1 cellular context compared by ENCODE assay signal in the genomic region with DNA sequence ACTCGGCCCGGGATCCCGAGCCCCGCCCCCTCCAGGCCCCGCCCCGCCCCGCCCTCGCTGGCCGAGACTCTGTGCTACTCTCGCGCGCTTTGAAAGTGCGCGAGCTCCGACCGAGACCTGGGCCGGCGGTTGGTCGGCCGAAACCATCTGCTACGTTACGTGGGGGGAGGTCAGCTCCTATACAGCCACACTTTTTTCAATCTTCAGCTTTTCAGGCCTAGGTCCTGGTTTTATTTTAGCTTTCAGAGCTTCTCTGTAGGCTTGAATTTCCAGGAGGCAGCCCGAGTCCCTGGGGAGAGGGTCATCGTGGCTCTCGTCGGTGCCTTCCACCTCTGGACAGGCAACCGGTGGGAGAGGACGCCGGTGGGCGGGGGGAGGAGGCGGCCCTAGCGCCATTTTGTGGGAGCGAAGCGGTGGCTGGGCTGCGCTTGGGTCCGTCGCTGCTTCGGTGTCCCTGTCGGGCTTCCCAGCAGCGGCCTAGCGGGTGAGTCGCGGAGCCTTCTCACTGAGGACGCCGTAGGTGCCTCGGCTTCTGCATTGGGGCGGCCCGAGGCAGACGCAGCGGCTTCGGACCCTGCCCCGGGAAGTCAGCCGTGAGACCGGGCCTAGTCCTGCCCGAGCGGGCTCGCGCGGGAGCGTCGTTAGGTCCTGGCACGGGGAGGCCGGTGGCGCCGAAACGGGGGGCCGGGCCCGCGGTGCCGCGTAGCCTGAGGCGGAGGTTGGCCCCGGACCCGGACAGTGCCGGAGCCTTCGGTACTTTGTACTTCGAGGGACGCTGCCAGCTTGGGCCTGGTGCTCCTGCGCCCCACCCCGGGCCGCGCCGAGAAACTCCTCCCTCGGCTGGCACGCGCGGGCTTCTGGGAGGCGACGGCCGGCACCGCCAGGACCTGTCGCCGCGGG.
TF ChIP-seq lines count a peak whose summit lies in the region.

Gene TARDBP (plus strand): TSS at position 395 of the 900 bp plus-strand sequence. CDS start 1,074 bp downstream, outside the sequence.

TF ChIP-seq in HEK293, 187 proteins besides CTCF, POLR2A, EP300 and RAD21 (continued from another document and continues in another):
- TF ChIP-seq, protein P1, sequence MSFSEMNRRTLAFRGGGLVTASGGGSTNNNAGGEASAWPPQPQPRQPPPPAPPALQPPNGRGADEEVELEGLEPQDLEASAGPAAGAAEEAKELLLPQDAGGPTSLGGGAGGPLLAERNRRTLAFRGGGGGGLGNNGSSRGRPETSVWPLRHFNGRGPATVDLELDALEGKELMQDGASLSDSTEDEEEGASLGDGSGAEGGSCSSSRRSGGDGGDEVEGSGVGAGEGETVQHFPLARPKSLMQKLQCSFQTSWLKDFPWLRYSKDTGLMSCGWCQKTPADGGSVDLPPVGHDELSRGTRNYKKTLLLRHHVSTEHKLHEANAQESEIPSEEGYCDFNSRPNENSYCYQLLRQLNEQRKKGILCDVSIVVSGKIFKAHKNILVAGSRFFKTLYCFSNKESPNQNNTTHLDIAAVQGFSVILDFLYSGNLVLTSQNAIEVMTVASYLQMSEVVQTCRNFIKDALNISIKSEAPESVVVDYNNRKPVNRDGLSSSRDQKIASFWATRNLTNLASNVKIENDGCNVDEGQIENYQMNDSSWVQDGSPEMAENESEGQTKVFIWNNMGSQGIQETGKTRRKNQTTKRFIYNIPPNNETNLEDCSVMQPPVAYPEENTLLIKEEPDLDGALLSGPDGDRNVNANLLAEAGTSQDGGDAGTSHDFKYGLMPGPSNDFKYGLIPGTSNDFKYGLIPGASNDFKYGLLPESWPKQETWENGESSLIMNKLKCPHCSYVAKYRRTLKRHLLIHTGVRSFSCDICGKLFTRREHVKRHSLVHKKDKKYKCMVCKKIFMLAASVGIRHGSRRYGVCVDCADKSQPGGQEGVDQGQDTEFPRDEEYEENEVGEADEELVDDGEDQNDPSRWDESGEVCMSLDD (tag by site-specific recombination; IDR thresholded peaks at IDR 0.05): peak; percentile 54; the same call in 1 of the 2 replicates
- TF ChIP-seq SCRT2 (tag by site-specific recombination; IDR thresholded peaks at IDR 0.05): peak; percentile 73; the same call in 1 of the 2 replicates
- TF ChIP-seq KLF10 (tag by site-specific recombination; IDR thresholded peaks at IDR 0.05): peak; percentile 78; the same call in 1 of the 2 replicates
- TF ChIP-seq, protein P2, sequence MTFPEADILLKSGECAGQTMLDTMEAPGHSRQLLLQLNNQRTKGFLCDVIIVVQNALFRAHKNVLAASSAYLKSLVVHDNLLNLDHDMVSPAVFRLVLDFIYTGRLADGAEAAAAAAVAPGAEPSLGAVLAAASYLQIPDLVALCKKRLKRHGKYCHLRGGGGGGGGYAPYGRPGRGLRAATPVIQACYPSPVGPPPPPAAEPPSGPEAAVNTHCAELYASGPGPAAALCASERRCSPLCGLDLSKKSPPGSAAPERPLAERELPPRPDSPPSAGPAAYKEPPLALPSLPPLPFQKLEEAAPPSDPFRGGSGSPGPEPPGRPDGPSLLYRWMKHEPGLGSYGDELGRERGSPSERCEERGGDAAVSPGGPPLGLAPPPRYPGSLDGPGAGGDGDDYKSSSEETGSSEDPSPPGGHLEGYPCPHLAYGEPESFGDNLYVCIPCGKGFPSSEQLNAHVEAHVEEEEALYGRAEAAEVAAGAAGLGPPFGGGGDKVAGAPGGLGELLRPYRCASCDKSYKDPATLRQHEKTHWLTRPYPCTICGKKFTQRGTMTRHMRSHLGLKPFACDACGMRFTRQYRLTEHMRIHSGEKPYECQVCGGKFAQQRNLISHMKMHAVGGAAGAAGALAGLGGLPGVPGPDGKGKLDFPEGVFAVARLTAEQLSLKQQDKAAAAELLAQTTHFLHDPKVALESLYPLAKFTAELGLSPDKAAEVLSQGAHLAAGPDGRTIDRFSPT (tag by site-specific recombination; IDR thresholded peaks at IDR 0.05): peak; percentile 36; the same call in 1 of the 2 replicates
- TF ChIP-seq ZFP41 (tag by site-specific recombination; IDR thresholded peaks at IDR 0.05; ENCODE audit: borderline replicate concordance): no peak
- peak; percentile 67 for TF ChIP-seq ZNF610 (tag by site-specific recombination; IDR thresholded peaks at IDR 0.05; ENCODE audit: borderline replicate concordance)
- no peak for TF ChIP-seq ZNF202 (tag by site-specific recombination; IDR thresholded peaks at IDR 0.05; ENCODE audit: borderline replicate concordance)
- no peak for TF ChIP-seq ZNF280D (tag by site-specific recombination; IDR thresholded peaks at IDR 0.05)
- no peak for TF ChIP-seq ZNF10 (tag by site-specific recombination; IDR thresholded peaks at IDR 0.05)
- no peak for TF ChIP-seq ZIC2 (tag by site-specific recombination; IDR thresholded peaks at IDR 0.05)
- no peak for TF ChIP-seq ZNF837 (tag by site-specific recombination; IDR thresholded peaks at IDR 0.05)
- peak; percentile 87 for TF ChIP-seq ZXDB (tag by site-specific recombination; IDR thresholded peaks at IDR 0.05)
- peak; percentile 57 for TF ChIP-seq ZBTB8A (tag by site-specific recombination; IDR thresholded peaks at IDR 0.05)
- no peak for TF ChIP-seq ZNF155 (tag by site-specific recombination; IDR thresholded peaks at IDR 0.05)
- peak; percentile 72; the same call in 1 of the 2 replicates for TF ChIP-seq MEIS1 (CRISPR knock-in tag; IDR thresholded peaks at IDR 0.05; ENCODE audit: borderline replicate concordance)
- TF ChIP-seq ZNF157 (tag by site-specific recombination; IDR thresholded peaks at IDR 0.05): no peak
- no peak for TF ChIP-seq GLIS2 (tag by site-specific recombination; IDR thresholded peaks at IDR 0.05)
- TF ChIP-seq SETDB1 (IDR thresholded peaks at IDR 0.05; ENCODE audit: insufficient read length, low read length): no peak
- peak; percentile 89; the same call in 1 of the 2 replicates for TF ChIP-seq ZNF2 (tag by site-specific recombination; IDR thresholded peaks at IDR 0.05)
- peak; percentile 91 for TF ChIP-seq SP7 (tag by site-specific recombination; IDR thresholded peaks at IDR 0.05)
- TF ChIP-seq ZBTB7A (tag by site-specific recombination; IDR thresholded peaks at IDR 0.05; ENCODE audit: low read depth): peak; percentile 29; the same call in 1 of the 2 replicates
- TF ChIP-seq ZNF391 (tag by site-specific recombination; IDR thresholded peaks at IDR 0.05; ENCODE audit: borderline replicate concordance, low read depth): peak; percentile 86
- TF ChIP-seq, protein P3, sequence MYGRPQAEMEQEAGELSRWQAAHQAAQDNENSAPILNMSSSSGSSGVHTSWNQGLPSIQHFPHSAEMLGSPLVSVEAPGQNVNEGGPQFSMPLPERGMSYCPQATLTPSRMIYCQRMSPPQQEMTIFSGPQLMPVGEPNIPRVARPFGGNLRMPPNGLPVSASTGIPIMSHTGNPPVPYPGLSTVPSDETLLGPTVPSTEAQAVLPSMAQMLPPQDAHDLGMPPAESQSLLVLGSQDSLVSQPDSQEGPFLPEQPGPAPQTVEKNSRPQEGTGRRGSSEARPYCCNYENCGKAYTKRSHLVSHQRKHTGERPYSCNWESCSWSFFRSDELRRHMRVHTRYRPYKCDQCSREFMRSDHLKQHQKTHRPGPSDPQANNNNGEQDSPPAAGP (tag by site-specific recombination; IDR thresholded peaks at IDR 0.05): peak; percentile 81; the same call in 1 of the 2 replicates
- TF ChIP-seq BCL6B (tag by site-specific recombination; IDR thresholded peaks at IDR 0.05): no peak
- TF ChIP-seq, protein P4, sequence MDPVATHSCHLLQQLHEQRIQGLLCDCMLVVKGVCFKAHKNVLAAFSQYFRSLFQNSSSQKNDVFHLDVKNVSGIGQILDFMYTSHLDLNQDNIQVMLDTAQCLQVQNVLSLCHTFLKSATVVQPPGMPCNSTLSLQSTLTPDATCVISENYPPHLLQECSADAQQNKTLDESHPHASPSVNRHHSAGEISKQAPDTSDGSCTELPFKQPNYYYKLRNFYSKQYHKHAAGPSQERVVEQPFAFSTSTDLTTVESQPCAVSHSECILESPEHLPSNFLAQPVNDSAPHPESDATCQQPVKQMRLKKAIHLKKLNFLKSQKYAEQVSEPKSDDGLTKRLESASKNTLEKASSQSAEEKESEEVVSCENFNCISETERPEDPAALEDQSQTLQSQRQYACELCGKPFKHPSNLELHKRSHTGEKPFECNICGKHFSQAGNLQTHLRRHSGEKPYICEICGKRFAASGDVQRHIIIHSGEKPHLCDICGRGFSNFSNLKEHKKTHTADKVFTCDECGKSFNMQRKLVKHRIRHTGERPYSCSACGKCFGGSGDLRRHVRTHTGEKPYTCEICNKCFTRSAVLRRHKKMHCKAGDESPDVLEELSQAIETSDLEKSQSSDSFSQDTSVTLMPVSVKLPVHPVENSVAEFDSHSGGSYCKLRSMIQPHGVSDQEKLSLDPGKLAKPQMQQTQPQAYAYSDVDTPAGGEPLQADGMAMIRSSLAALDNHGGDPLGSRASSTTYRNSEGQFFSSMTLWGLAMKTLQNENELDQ (tag by site-specific recombination; IDR thresholded peaks at IDR 0.05; ENCODE audit: low read depth): no peak
- peak; percentile 90 for TF ChIP-seq YY1 (tag by site-specific recombination; IDR thresholded peaks at IDR 0.05)
- 0 out of 2 replicates have a peak, but pooled peaks have one; percentile 45 for TF ChIP-seq ZSCAN23 (tag by site-specific recombination; IDR thresholded peaks at IDR 0.05)
- TF ChIP-seq ZNF214 (tag by site-specific recombination; IDR thresholded peaks at IDR 0.05; ENCODE audit: borderline replicate concordance): no peak
- TF ChIP-seq, protein P5, sequence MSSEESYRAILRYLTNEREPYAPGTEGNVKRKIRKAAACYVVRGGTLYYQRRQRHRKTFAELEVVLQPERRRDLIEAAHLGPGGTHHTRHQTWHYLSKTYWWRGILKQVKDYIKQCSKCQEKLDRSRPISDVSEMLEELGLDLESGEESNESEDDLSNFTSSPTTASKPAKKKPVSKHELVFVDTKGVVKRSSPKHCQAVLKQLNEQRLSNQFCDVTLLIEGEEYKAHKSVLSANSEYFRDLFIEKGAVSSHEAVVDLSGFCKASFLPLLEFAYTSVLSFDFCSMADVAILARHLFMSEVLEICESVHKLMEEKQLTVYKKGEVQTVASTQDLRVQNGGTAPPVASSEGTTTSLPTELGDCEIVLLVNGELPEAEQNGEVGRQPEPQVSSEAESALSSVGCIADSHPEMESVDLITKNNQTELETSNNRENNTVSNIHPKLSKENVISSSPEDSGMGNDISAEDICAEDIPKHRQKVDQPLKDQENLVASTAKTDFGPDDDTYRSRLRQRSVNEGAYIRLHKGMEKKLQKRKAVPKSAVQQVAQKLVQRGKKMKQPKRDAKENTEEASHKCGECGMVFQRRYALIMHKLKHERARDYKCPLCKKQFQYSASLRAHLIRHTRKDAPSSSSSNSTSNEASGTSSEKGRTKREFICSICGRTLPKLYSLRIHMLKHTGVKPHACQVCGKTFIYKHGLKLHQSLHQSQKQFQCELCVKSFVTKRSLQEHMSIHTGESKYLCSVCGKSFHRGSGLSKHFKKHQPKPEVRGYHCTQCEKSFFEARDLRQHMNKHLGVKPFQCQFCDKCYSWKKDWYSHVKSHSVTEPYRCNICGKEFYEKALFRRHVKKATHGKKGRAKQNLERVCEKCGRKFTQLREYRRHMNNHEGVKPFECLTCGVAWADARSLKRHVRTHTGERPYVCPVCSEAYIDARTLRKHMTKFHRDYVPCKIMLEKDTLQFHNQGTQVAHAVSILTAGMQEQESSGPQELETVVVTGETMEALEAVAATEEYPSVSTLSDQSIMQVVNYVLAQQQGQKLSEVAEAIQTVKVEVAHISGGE (tag by site-specific recombination; conservative IDR thresholded peaks at IDR 0.05; ENCODE audit: low read depth): peak; percentile 78
- TF ChIP-seq OVOL3 (tag by site-specific recombination; IDR thresholded peaks at IDR 0.05): no peak
- TF ChIP-seq HOXD13 (CRISPR knock-in tag; IDR thresholded peaks at IDR 0.05; ENCODE audit: borderline replicate concordance): 0 out of 2 replicates have a peak, but pooled peaks have one; percentile 46
- TF ChIP-seq PBX3 (CRISPR knock-in tag; IDR thresholded peaks at IDR 0.05): no peak
- TF ChIP-seq RBAK (tag by site-specific recombination; IDR thresholded peaks at IDR 0.05): no peak
